1 cellular context compared by ENCODE assay signal in genomic region chr5:157965989-157966388, GRCh38.
TF ChIP-seq lines count a peak whose summit lies in the region.

No MANE protein-coding gene starts in this region.

TF ChIP-seq in WTC11, 78 proteins besides CTCF, POLR2A, EP300 and RAD21 (continued from another document):
- TF ChIP-seq MAX (CRISPR knock-in tag; IDR thresholded peaks at IDR 0.05) = peak; percentile 27; the same call in 1 of the 2 replicates
- TF ChIP-seq USF1 (CRISPR knock-in tag; IDR thresholded peaks at IDR 0.05) = peak; percentile 34
- no peak for TF ChIP-seq CDX4 (CRISPR knock-in tag; IDR thresholded peaks at IDR 0.05; ENCODE audit: borderline replicate concordance)
- no peak for TF ChIP-seq NR1H2 (CRISPR knock-in tag; IDR thresholded peaks at IDR 0.05)
- no peak for TF ChIP-seq TCF7 (CRISPR knock-in tag; IDR thresholded peaks at IDR 0.05; ENCODE audit: low read depth)
- TF ChIP-seq EMX1 (CRISPR knock-in tag; IDR thresholded peaks at IDR 0.05) = no peak
- no peak for TF ChIP-seq ELF4 (CRISPR knock-in tag; IDR thresholded peaks at IDR 0.05; ENCODE audit: low read depth)
- TF ChIP-seq CBFB (CRISPR knock-in tag; IDR thresholded peaks at IDR 0.05; ENCODE audit: low read depth) = no peak
- TF ChIP-seq ERG (CRISPR knock-in tag; IDR thresholded peaks at IDR 0.05) = no peak
